In genomic region chr10:73897693-73898092, GRCh38 we compare ENCODE assay signal across 23 cellular contexts.
"Had no signal": no experiment of that assay in that cellular context is flagged by ENCODE, and none has a peak within 500 bp of the region (broad histone marks: within the 10 kb centered on the region; RNA-seq: fewer than 3 reads in every experiment).

No MANE protein-coding gene starts in this region.

- H3K4me2 ChIP-seq: neural progenitor cell had no signal

- H3K27ac ChIP-seq: neural progenitor cell, ovary, parathyroid adenoma, psoas muscle, right lobe of liver, sigmoid colon, stomach, thoracic aorta, thyroid gland, tibial nerve, upper lobe of left lung, vagina had no signal

- H2AFZ ChIP-seq: neural progenitor cell, parathyroid adenoma had no signal

- DNase-seq: occipital lobe; ovary; posterior cingulate gyrus; psoas muscle; right cardiac atrium; right lobe of liver; sigmoid colon; small intestine; stimulated activated CD4-positive, alpha-beta T cell treated with anti-CD3 and anti-CD28 coated beads, Interleukin-15, amount 100 ng/mL, for 24 hours; stimulated activated CD4-positive, alpha-beta T cell treated with anti-CD3 and anti-CD28 coated beads, Interleukin-2, amount 100 ng/mL, for 24 hours; stimulated activated CD4-positive, alpha-beta T cell treated with anti-CD3 and anti-CD28 coated beads, Interleukin-2, amount 100 ng/mL, for 48 hours; stimulated activated CD4-positive, alpha-beta T cell treated with anti-CD3 and anti-CD28 coated beads, Interleukin-4, amount 100 ng/mL, for 24 hours; stimulated activated naive B cell treated with anti-CD40 and anti-IgM and Interleukin-4, amounts not matched to agents 10 μg/mL and 1 μg/mL and 100 μg/mL, for 72 hours; stimulated activated naive CD4-positive, alpha-beta T cell treated with Interleukin-2 at 50 U/mL for 16 hours; stomach; thyroid gland; trophoblast cell; upper lobe of left lung had no signal

- H3K4me1 ChIP-seq: neural progenitor cell, parathyroid adenoma, sigmoid colon had no signal

- H3K4me3 ChIP-seq: neural progenitor cell, ovary, psoas muscle, right lobe of liver, sigmoid colon, stomach, thoracic aorta, thyroid gland, tibial nerve, upper lobe of left lung, vagina had no signal

- H3K36me3 ChIP-seq: neural progenitor cell, ovary, right lobe of liver, sigmoid colon, stomach, thoracic aorta, thyroid gland, tibial nerve, upper lobe of left lung, vagina had no signal

- H3K9me3 ChIP-seq: ovary, psoas muscle, right lobe of liver, sigmoid colon, stomach, thoracic aorta, thyroid gland, tibial nerve, upper lobe of left lung, vagina had no signal

- H3K27me3 ChIP-seq: neural progenitor cell, ovary, right lobe of liver, sigmoid colon, stomach, thyroid gland, tibial nerve, upper lobe of left lung, vagina had no signal

- H3K79me2 ChIP-seq: parathyroid adenoma had no signal
